In genomic region chr18:12327510-12328178, GRCh38 we compare ENCODE assay signal across 8 cellular contexts. TPM values are rescaled to one million over a fixed set of nuclear protein-coding genes. Genes with fewer than 3 reads are reported as not detected.
A peak's percentile ranks its signal among the peaks of the same experiment; 100 is the strongest.
DNase-seq lines count a peak whose midpoint lies in the region; ATAC-seq, FAIRE-seq and TF ChIP-seq lines count a peak whose summit lies in the region.

No MANE protein-coding gene starts in this region.

- H3K27ac Mint-ChIP-seq in activated CD4-positive, alpha-beta T cell treated with anti-CD3 and anti-CD28 coated beads for 36 hours, result no peak overlapping the region

- CTCF ChIA-PET in activated CD4-positive, alpha-beta T cell treated with anti-CD3 and anti-CD28 coated beads for 36 hours (lab: Charles Lee), result interaction anchor here (0.6 to 3.2 kb wide), 28 partner anchors 9 to 599 kb away, joined by 3 to 24 read pairs (median 4); partner anchors contain the start of gene AFG3L2

- FAIRE-seq in H54 (lab: Jason Lieb, UNC), result peak; percentile 93

- no peaks in the 10 kb centered on the region for H3K27me3 Mint-ChIP-seq in activated CD4-positive, alpha-beta T cell treated with anti-CD3 and anti-CD28 coated beads for 36 hours

- TF ChIP-seq POLR2A in H54 (IDR thresholded peaks at IDR 0.05; ENCODE audit: low read depth, low read length), result no peak

- ATAC-seq in activated CD4-positive, alpha-beta T cell treated with anti-CD3 and anti-CD28 coated beads for 36 hours, result peak; percentile 95
- ATAC-seq in HG03159 (IDR thresholded peaks at IDR 0.05; ENCODE audit: unreplicated experiment), result no peak

- H3K4me1 Mint-ChIP-seq in activated CD4-positive, alpha-beta T cell treated with anti-CD3 and anti-CD28 coated beads for 36 hours, result peaks cover 4% of the 10 kb centered on the region

- DNase-seq in EH (ENCODE audit: low read depth) (peak; percentile 79), H54 (ENCODE audit: insufficient read length, low spot score) (peak; percentile 84), NCI-H226 (peak; percentile 70), dermis microvascular lymphatic vessel endothelial cell (ENCODE audit: low read depth in 2 of 2) (peak; percentile 65 to 80), lung microvascular endothelial cell (ENCODE audit: low read depth in 2 of 2) (peak; percentile 82 to 89)
- DNase-seq in activated CD4-positive, alpha-beta T cell treated with anti-CD3 and anti-CD28 coated beads for 36 hours, result peak; percentile 90
- DNase-seq in stimulated activated CD8-positive, alpha-beta memory T cell treated with anti-CD3 and anti-CD28 coated beads, Interleukin-2, amount 100 ng/mL, for 1 hour (ENCODE audit: low read depth in 2 of 2), result peak; percentile 37 to 59

- POLR2A ChIA-PET in activated CD4-positive, alpha-beta T cell treated with anti-CD3 and anti-CD28 coated beads for 36 hours (lab: Charles Lee), result no interaction called here

- H3K36me3 Mint-ChIP-seq in activated CD4-positive, alpha-beta T cell treated with anti-CD3 and anti-CD28 coated beads for 36 hours (ENCODE audit: low read depth), result peaks cover 47% of the 10 kb centered on the region

- no peak overlapping the region for H3K4me3 Mint-ChIP-seq in activated CD4-positive, alpha-beta T cell treated with anti-CD3 and anti-CD28 coated beads for 36 hours

- H3K9me3 Mint-ChIP-seq in activated CD4-positive, alpha-beta T cell treated with anti-CD3 and anti-CD28 coated beads for 36 hours (ENCODE audit: low read depth), result no peaks in the 10 kb centered on the region

- intact Hi-C loops in activated CD4-positive, alpha-beta T cell treated with anti-CD3 and anti-CD28 coated beads for 36 hours (cut with DNase I, micrococcal nuclease), result loop anchor here (1.0 to 5.0 kb wide), 2 partner anchors 330 to 333 kb away; partner anchors contain the start of gene SPIRE1 (in 1 of the 2)

RNA-seq across cellular contexts. Expression of gene TUBB6, which starts 19.6 kb away (rescaled TPM):
- total RNA-seq in activated CD4-positive, alpha-beta T cell treated with anti-CD3 and anti-CD28 coated beads for 36 hours, result 1 to 10 TPM; 5.4 to 7.2 TPM
- total RNA-seq in dermis microvascular lymphatic vessel endothelial cell (860 and 1,510 TPM in 2 replicates), lung microvascular endothelial cell (832 and 861 TPM in 2 replicates)

RNA-seq across cellular contexts. Expression of gene AFG3L2, which starts 49.4 kb away (rescaled TPM):
- total RNA-seq in activated CD4-positive, alpha-beta T cell treated with anti-CD3 and anti-CD28 coated beads for 36 hours, result 10 to 100 TPM; 38.0 to 56.5 TPM
- total RNA-seq in dermis microvascular lymphatic vessel endothelial cell (33.4 and 36.8 TPM in 2 replicates), lung microvascular endothelial cell (29.4 and 31.7 TPM in 2 replicates)

Comparison
In these comparisons a context has a peak if more than half of its experiments do, and no peak if none do; other contexts are left out.
1. RNA of gene TUBB6, which starts 19.6 kb away (total RNA-seq): 832 to 861 TPM in lung microvascular endothelial cell and 860 to 1,510 TPM in dermis microvascular lymphatic vessel endothelial cell; 5.4 to 7.2 TPM in activated CD4-positive, alpha-beta T cell treated with anti-CD3 and anti-CD28 coated beads for 36 hours; every median in the first group is over 100 times any median in the second.
2. Peak in every context shown above with its lines, with median percentiles within 50 percentile points of each other: DNase-seq.